8 cellular contexts compared by ENCODE assay signal in the genomic region with DNA sequence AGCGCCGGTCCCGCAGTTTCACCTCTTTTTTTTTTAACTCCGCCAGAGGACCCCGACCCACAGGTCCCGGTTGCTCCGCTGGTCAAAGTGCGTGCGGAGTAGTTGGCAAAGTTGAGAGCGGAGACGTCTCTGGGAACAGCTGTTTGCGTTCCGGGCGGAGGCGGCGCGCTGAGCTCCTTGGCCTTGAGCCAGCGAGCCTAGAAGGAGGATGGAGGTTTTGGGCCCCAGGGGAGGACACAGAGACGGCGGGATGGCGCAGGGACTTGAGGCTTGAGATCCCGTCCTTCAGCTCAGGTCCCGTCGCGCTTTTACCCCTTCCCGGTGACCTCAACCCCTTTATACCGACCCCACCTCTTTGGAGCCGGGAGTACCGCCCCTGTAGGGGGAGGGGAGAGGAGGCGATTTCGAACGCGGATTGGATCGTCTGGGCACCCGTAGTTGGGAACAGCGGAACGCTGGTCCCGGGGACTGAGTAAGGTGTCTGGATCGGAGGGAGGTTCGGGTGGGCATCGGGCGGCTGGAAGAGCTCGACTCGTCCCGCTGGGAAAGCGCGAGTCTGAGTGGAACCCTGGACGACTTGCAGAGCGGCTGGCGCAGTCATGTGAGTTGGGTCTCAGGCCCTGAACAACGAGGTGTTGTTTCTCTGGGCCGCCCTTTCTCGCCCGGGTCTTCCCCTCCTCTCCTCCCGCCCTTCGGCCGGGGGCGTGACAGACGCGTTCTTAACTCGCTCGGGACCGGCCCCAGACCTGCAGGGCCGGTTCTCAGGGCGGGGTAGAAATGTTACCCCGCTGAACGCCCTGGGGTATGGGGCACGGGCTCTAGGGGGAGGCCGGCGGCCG. TPM values are rescaled to one million over a fixed set of nuclear protein-coding genes. Genes with fewer than 3 reads are reported as not detected.
DNase-seq lines count a peak whose midpoint lies in the region; ATAC-seq and TF ChIP-seq lines count a peak whose summit lies in the region.

A gene with protein sequence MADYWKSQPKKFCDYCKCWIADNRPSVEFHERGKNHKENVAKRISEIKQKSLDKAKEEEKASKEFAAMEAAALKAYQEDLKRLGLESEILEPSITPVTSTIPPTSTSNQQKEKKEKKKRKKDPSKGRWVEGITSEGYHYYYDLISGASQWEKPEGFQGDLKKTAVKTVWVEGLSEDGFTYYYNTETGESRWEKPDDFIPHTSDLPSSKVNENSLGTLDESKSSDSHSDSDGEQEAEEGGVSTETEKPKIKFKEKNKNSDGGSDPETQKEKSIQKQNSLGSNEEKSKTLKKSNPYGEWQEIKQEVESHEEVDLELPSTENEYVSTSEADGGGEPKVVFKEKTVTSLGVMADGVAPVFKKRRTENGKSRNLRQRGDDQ (plus strand): TSS at position 435 of the 839 bp plus-strand sequence. CDS start 165 bp downstream, at position 600.

- peak; percentile 64 for ATAC-seq in HG02571 (IDR thresholded peaks at IDR 0.05; ENCODE audit: unreplicated experiment)
- ATAC-seq in SK-N-SH treated with all-trans-retinoic acid at 6 μM for 48 hours: peak; percentile 84
- peak; percentile 81 to 82 for ATAC-seq in activated naive CD4-positive, alpha-beta T cell treated with anti-CD3 and anti-CD28 coated beads, Interleukin-2, amount 50 U/mL, for 72 hours
- peak; percentile 75 for ATAC-seq in thoracic aorta (ENCODE audit: insufficient number of reproducible peaks, low FRiP score, low read depth)

- DNase-seq in GM10266 (ENCODE audit: extremely low spot score): peak; percentile 87
- DNase-seq in NCI-H1048 (lab: John Stamatoyannopoulos, UW): peak; percentile 30
- peak; percentile 87 to 93 for DNase-seq in activated naive CD4-positive, alpha-beta T cell treated with anti-CD3 and anti-CD28 coated beads, Interleukin-2, amount 50 U/mL, for 72 hours (ENCODE audit: low spot score in 2 of 2)
- peak; percentile 81 to 98 (median 93) for DNase-seq in head of caudate nucleus
- DNase-seq in osteocyte (ENCODE audit: extremely low spot score, unreplicated experiment): peak; percentile 97
- peak; percentile 77 for DNase-seq in thoracic aorta (ENCODE audit: low spot score)

- peak within 1 kb of the TSS; percentile 98 for H3K27ac ChIP-seq in thoracic aorta

- H3K4me1 Mint-ChIP-seq in osteocyte (ENCODE audit: unreplicated experiment): peaks cover 57% of the 10 kb centered on the region

- TF ChIP-seq CTCF in GM10266 (IDR thresholded peaks at IDR 0.05; ENCODE audit: control insufficient read depth, insufficient read depth, low read depth, missing control alignments): no peak
- peak; percentile 20 for TF ChIP-seq CTCF in osteocyte (IDR thresholded peaks at IDR 0.05)
- TF ChIP-seq CTCF in thoracic aorta (IDR thresholded peaks at IDR 0.05): no peak

- no peaks in the 10 kb centered on the region for H3K27me3 Mint-ChIP-seq in osteocyte (ENCODE audit: unreplicated experiment)

- H3K27ac Mint-ChIP-seq in activated naive CD4-positive, alpha-beta T cell treated with anti-CD3 and anti-CD28 coated beads, Interleukin-2, amount 50 U/mL, for 72 hours: peak within 1 kb of the TSS; percentile 98 to 100
- peak within 1 kb of the TSS; percentile 100 for H3K27ac Mint-ChIP-seq in osteocyte (ENCODE audit: unreplicated experiment)

- H3K4me3 Mint-ChIP-seq in osteocyte (ENCODE audit: unreplicated experiment): peak within 1 kb of the TSS; percentile 98

- H3K36me3 ChIP-seq in thoracic aorta: peaks cover 4% of the 10 kb centered on the region

- H3K27me3 ChIP-seq in thoracic aorta (replicated peaks; ENCODE audit: insufficient read depth): no peaks in the 10 kb centered on the region

- peak within 1 kb of the TSS; percentile 85 for H3K4me3 ChIP-seq in thoracic aorta

- intact Hi-C loops in head of caudate nucleus (cut with DNase I): loop anchor here (5.0 to 10.0 kb wide), 4 partner anchors 74 to 251 kb away; partner anchors contain the start of genes KBTBD6, KBTBD7 and NAA16

- peaks cover 51 to 68% of the 10 kb centered on the region in 2 donors for H3K4me1 ChIP-seq in thoracic aorta (ENCODE audit: control insufficient read depth in 1 of 2, low read depth in 2 of 2)

- no peaks in the 10 kb centered on the region for H3K9me3 ChIP-seq in thoracic aorta

- no peaks in the 10 kb centered on the region for H3K9me3 Mint-ChIP-seq in activated naive CD4-positive, alpha-beta T cell treated with anti-CD3 and anti-CD28 coated beads, Interleukin-2, amount 50 U/mL, for 72 hours
- H3K9me3 Mint-ChIP-seq in osteocyte (ENCODE audit: unreplicated experiment): no peaks in the 10 kb centered on the region

- peaks cover 9 to 21% of the 10 kb centered on the region in 2 donors for H3K36me3 Mint-ChIP-seq in activated naive CD4-positive, alpha-beta T cell treated with anti-CD3 and anti-CD28 coated beads, Interleukin-2, amount 50 U/mL, for 72 hours
- H3K36me3 Mint-ChIP-seq in osteocyte (ENCODE audit: unreplicated experiment): peaks cover 16% of the 10 kb centered on the region

TF ChIP-seq in SK-N-SH treated with all-trans-retinoic acid at 6 μM for 48 hours, 23 proteins besides CTCF, POLR2A, EP300 and RAD21:
- TF ChIP-seq ESRRG (CRISPR knock-in tag; IDR thresholded peaks at IDR 0.05) (no peak), ZNF70 (CRISPR knock-in tag; IDR thresholded peaks at IDR 0.05) (peak; percentile 11; the same call in 1 of the 2 replicates)

RNA-seq across cellular contexts. Expression of the gene that starts here (rescaled TPM):
- total RNA-seq in activated naive CD4-positive, alpha-beta T cell treated with anti-CD3 and anti-CD28 coated beads, Interleukin-2, amount 50 U/mL, for 72 hours: 10 to 100 TPM in 1 of 2 donors, 1 to 10 TPM in 1; 5.5 to 11.4 TPM
- total RNA-seq in osteocyte (6.9 TPM in 2 replicates), thoracic aorta (10 to 100 TPM; 11.1 to 16.5 TPM)

Comparison
In these comparisons a context has a peak if more than half of its experiments do, and no peak if none do; other contexts are left out.
1. Peak in every context shown above with its lines: DNase-seq, ATAC-seq, H3K4me3 ChIP-seq and H3K27ac ChIP-seq.
2. DNase-seq: peak in every context shown above with its lines; median percentile 97 in osteocyte; 93 in head of caudate nucleus; 90 in activated naive CD4-positive, alpha-beta T cell treated with anti-CD3 and anti-CD28 coated beads, Interleukin-2, amount 50 U/mL, for 72 hours; 87 in GM10266; 77 in thoracic aorta; 30 in NCI-H1048.